Comparison of ENCODE assay signal across 18 cellular contexts in the genomic region with DNA sequence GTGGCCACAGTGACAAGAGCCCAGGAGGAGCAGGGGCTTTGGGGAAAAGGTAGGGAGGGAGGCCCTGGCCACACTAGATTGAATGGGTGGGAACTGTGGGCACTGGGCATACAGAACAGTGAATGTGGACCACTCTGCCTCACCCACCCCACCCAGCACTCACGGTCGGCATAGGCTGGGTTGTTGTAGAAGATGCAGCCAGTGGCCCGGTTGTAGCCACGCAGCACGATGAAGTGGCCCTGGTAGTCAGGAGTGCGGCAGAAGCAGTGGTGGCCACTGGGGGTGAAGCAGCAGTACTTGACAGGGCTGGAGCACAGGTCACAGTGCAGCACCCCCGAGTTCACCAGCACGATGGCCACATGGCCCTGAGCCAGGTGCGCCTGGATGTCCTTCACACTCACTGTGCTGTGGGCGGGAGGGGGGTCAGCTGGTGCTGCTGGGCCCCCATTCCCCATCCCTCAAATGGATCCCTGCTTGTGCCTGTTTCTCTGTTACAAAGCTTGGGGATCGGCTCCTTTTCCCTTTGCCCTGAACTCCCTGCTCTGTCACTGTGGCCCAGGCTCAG. TPM values are rescaled to one million over a fixed set of nuclear protein-coding genes. Genes with fewer than 3 reads are reported as not detected.
DNase-seq lines count a peak whose midpoint lies in the region; ATAC-seq lines count a peak whose summit lies in the region.
"Had no signal": no experiment of that assay in that cellular context is flagged by ENCODE, and none has a peak within 500 bp of the region (broad histone marks: within the 10 kb centered on the region; RNA-seq: fewer than 3 reads in every experiment).

No MANE protein-coding gene starts in this region.

- H3K4ac ChIP-seq in trophoblast cell (ENCODE audit: low read depth, low read length): no peak overlapping the region

- no peak overlapping the region for H4K91ac ChIP-seq in trophoblast cell (ENCODE audit: low read depth, low read length)

- H3K27me3 ChIP-seq in trophoblast cell (ENCODE audit: insufficient read depth, low read length): no peaks in the 10 kb centered on the region

- no peak overlapping the region for H3K4me2 ChIP-seq in trophoblast cell (ENCODE audit: low read length)

- no peak overlapping the region for H2AK5ac ChIP-seq in trophoblast cell (ENCODE audit: low read length)

- no peaks in the 10 kb centered on the region for H3K27me3 Mint-ChIP-seq in stimulated activated naive CD8-positive, alpha-beta T cell treated with anti-CD3 and anti-CD28 coated beads, Interleukin-15, amount 100 ng/mL, for 72 hours
- H3K27me3 Mint-ChIP-seq in activated T-cell treated with anti-CD3 and anti-CD28 coated beads, Interleukin-2, amount 50 U/mL, for 24 hours: no peaks in the 10 kb centered on the region
- H3K27me3 Mint-ChIP-seq: CD4-positive, alpha-beta T cell had no signal

- peaks cover 70 to 80% of the 10 kb centered on the region in 2 experiments for H3K36me3 ChIP-seq in trophoblast cell (ENCODE audit: control insufficient read depth in 1 of 2, insufficient read depth in 2 of 2, low read length in 2 of 2)

- H4K12ac ChIP-seq in trophoblast cell (ENCODE audit: low read depth, low read length): no peak overlapping the region

- no peak for ATAC-seq in stimulated activated naive CD8-positive, alpha-beta T cell treated with anti-CD3 and anti-CD28 coated beads, Interleukin-15, amount 100 ng/mL, for 72 hours
- ATAC-seq in stimulated activated naive CD8-positive, alpha-beta T cell treated with anti-CD3 and anti-CD28 coated beads, Interleukin-15, Interleukin-2, amounts not matched to agents 100 U/mL and 50 U/mL, for 24 hours: no peak
- ATAC-seq in left lobe of liver (peak; percentile 27), HG02763 (IDR thresholded peaks at IDR 0.05; ENCODE audit: unreplicated experiment) (no peak), GM19351 (IDR thresholded peaks at IDR 0.05; ENCODE audit: unreplicated experiment) (no peak)
- ATAC-seq: GM12878 had no signal

- H3K9me3 ChIP-seq in trophoblast cell (ENCODE audit: insufficient read depth, low read depth, low read length): peaks cover 9% of the 10 kb centered on the region

- no peaks in the 10 kb centered on the region for H3K4me1 ChIP-seq in trophoblast cell (ENCODE audit: control insufficient read depth in 1 of 2, insufficient read depth in 2 of 2, low read length in 2 of 2)

- no peak overlapping the region for H3K9ac ChIP-seq in trophoblast cell (ENCODE audit: low read length)
- H3K9ac ChIP-seq: GM23248 had no signal

- no peak overlapping the region for H4K8ac ChIP-seq in trophoblast cell (ENCODE audit: low read depth, low read length)

- H2BK12ac ChIP-seq in trophoblast cell (ENCODE audit: low read length): no peak overlapping the region

- no peak overlapping the region for H3K18ac ChIP-seq in trophoblast cell (ENCODE audit: low read length)

- peak overlapping the region; percentile 19 to 83 for H3K27ac Mint-ChIP-seq in stimulated activated naive CD8-positive, alpha-beta T cell treated with anti-CD3 and anti-CD28 coated beads, Interleukin-15, amount 100 ng/mL, for 72 hours
- H3K27ac Mint-ChIP-seq in activated T-cell treated with anti-CD3 and anti-CD28 coated beads, Interleukin-2, amount 50 U/mL, for 24 hours: no peak overlapping the region
- H3K27ac Mint-ChIP-seq: CD4-positive, alpha-beta T cell had no signal

- H3K4me1 Mint-ChIP-seq in stimulated activated naive CD8-positive, alpha-beta T cell treated with anti-CD3 and anti-CD28 coated beads, Interleukin-15, amount 100 ng/mL, for 72 hours: peaks cover 6% of the 10 kb centered on the region
- no peaks in the 10 kb centered on the region for H3K4me1 Mint-ChIP-seq in activated T-cell treated with anti-CD3 and anti-CD28 coated beads, Interleukin-2, amount 50 U/mL, for 24 hours (ENCODE audit: low read depth)

- H3K4me3 Mint-ChIP-seq in stimulated activated naive CD8-positive, alpha-beta T cell treated with anti-CD3 and anti-CD28 coated beads, Interleukin-15, amount 100 ng/mL, for 72 hours: no peak overlapping the region
- H3K4me3 Mint-ChIP-seq in activated T-cell treated with anti-CD3 and anti-CD28 coated beads, Interleukin-2, amount 50 U/mL, for 24 hours: no peak overlapping the region
- H3K4me3 Mint-ChIP-seq: CD4-positive, alpha-beta T cell had no signal

- no peaks in the 10 kb centered on the region for H3K9me3 Mint-ChIP-seq in stimulated activated naive CD8-positive, alpha-beta T cell treated with anti-CD3 and anti-CD28 coated beads, Interleukin-15, amount 100 ng/mL, for 72 hours
- no peaks in the 10 kb centered on the region for H3K9me3 Mint-ChIP-seq in activated T-cell treated with anti-CD3 and anti-CD28 coated beads, Interleukin-2, amount 50 U/mL, for 24 hours
- H3K9me3 Mint-ChIP-seq: CD4-positive, alpha-beta T cell had no signal

- no peak overlapping the region for H3K27ac ChIP-seq in trophoblast cell (ENCODE audit: low read depth, low read length)
- H3K27ac ChIP-seq: GM23248 had no signal

- no peak overlapping the region for H2BK5ac ChIP-seq in trophoblast cell (ENCODE audit: low read depth, low read length, poor library complexity)

- no peaks in the 10 kb centered on the region for H3K79me2 ChIP-seq in trophoblast cell (ENCODE audit: control insufficient read depth, insufficient read depth, low read length, poor library complexity)

- H3K4me3 ChIP-seq in trophoblast cell (ENCODE audit: low read depth, low read length): peak overlapping the region; percentile 17
- H3K4me3 ChIP-seq: GM12878, GM23248 had no signal

- no peak for DNase-seq in stimulated activated naive CD8-positive, alpha-beta T cell treated with anti-CD3 and anti-CD28 coated beads, Interleukin-15, amount 100 ng/mL, for 72 hours
- no peak for DNase-seq in stimulated activated naive CD8-positive, alpha-beta T cell treated with anti-CD3 and anti-CD28 coated beads, Interleukin-15, Interleukin-2, amounts not matched to agents 100 U/mL and 50 U/mL, for 24 hours
- peak; percentile 84 for DNase-seq in left lobe of liver (ENCODE audit: low spot score)
- no peak for DNase-seq in trophoblast cell
- DNase-seq in activated T-cell treated with anti-CD3 and anti-CD28 coated beads, Interleukin-2, amount 50 U/mL, for 24 hours: no peak
- no peak for DNase-seq in NCI-H510A treated with DMSO at 0.1 percent for 48 hours (lab: John Stamatoyannopoulos, UW)
- DNase-seq: AML-193; CD4-positive, alpha-beta T cell; DMS79; GM23248; KBM-7; NCI-H1092; NCI-H2227 treated with DMSO at 0.1 percent for 48 hours; NCI-H69; Right ventricle myocardium superior had no signal

- peaks cover 92% of the 10 kb centered on the region for H3K36me3 Mint-ChIP-seq in activated T-cell treated with anti-CD3 and anti-CD28 coated beads, Interleukin-2, amount 50 U/mL, for 24 hours (ENCODE audit: low read depth)

- no peak overlapping the region for H2BK120ac ChIP-seq in trophoblast cell (ENCODE audit: insufficient read depth, low read length, poor library complexity)

- H3K14ac ChIP-seq in trophoblast cell (ENCODE audit: low read length): no peak overlapping the region

- no peak overlapping the region for H3K23ac ChIP-seq in trophoblast cell (ENCODE audit: low read length)

- no peak overlapping the region for H2AFZ ChIP-seq in trophoblast cell (ENCODE audit: insufficient read depth, low read length, poor library complexity)
- H2AFZ ChIP-seq: GM23248 had no signal

- H3K79me1 ChIP-seq in trophoblast cell (ENCODE audit: low read length): no peaks in the 10 kb centered on the region

- WGBS in trophoblast cell (ENCODE audit: extremely low coverage, insufficient coverage, insufficient read length): no CpG with 5 or more reads among the region's 11 CpGs

RNA-seq across cellular contexts. Expression of a gene that starts 11.2 kb away (rescaled TPM):
- 192 TPM for total RNA-seq in left lobe of liver
- polyA plus RNA-seq in trophoblast cell (2013): 42.2 and 45.8 TPM in 2 replicates

RNA-seq across cellular contexts. Expression of a gene that starts 12.0 kb away (rescaled TPM):
- 37.7 TPM for total RNA-seq in left lobe of liver
- 81.7 and 84.3 TPM in 2 replicates for polyA plus RNA-seq in trophoblast cell (2013)

RNA-seq across cellular contexts. Expression of a gene that starts 48.6 kb away (rescaled TPM):
- 184 TPM for total RNA-seq in left lobe of liver
- polyA plus RNA-seq in trophoblast cell (2013): 0.03 and 0.04 TPM in 2 replicates
- total RNA-seq: GM23248 had no signal
- polyA plus RNA-seq: GM23248 had no signal

RNA-seq across cellular contexts. Expression of a gene that starts 49.1 kb away (rescaled TPM):
- total RNA-seq in left lobe of liver: 37.7 TPM
- polyA plus RNA-seq in trophoblast cell (2013): 7.1 and 7.5 TPM in 2 replicates
- total RNA-seq: CD4-positive, alpha-beta T cell had no signal

RNA-seq across cellular contexts. Expression of a gene that starts 59.2 kb away (rescaled TPM):
- 166 TPM for total RNA-seq in left lobe of liver
- 14.0 and 15.1 TPM in 2 replicates for polyA plus RNA-seq in trophoblast cell (2013)
